In genomic region chr10:5461914-5462840, GRCh38 we compare ENCODE assay signal across 1 cellular context.
TF ChIP-seq lines count a peak whose summit lies in the region.

No MANE protein-coding gene starts in this region.

TF ChIP-seq in endothelial cell of umbilical vein, 7 proteins besides CTCF, POLR2A, EP300 and RAD21 (continued from another document):
- TF ChIP-seq GATA2 (IDR thresholded peaks at IDR 0.05; ENCODE audit: insufficient read depth, insufficient read length, low read depth, low read length): no peak
- no peak for TF ChIP-seq FOS (IDR thresholded peaks at IDR 0.05; ENCODE audit: borderline replicate concordance, insufficient read depth, low read length)
- TF ChIP-seq MYC (IDR thresholded peaks at IDR 0.05; ENCODE audit: low read depth, low read length): no peak
- no peak for TF ChIP-seq EZH2 (IDR thresholded peaks at IDR 0.05; ENCODE audit: borderline replicate concordance, low read depth, low read length, severe bottlenecking)
